Comparison of ENCODE assay signal across 1 cellular context in the genomic region with DNA sequence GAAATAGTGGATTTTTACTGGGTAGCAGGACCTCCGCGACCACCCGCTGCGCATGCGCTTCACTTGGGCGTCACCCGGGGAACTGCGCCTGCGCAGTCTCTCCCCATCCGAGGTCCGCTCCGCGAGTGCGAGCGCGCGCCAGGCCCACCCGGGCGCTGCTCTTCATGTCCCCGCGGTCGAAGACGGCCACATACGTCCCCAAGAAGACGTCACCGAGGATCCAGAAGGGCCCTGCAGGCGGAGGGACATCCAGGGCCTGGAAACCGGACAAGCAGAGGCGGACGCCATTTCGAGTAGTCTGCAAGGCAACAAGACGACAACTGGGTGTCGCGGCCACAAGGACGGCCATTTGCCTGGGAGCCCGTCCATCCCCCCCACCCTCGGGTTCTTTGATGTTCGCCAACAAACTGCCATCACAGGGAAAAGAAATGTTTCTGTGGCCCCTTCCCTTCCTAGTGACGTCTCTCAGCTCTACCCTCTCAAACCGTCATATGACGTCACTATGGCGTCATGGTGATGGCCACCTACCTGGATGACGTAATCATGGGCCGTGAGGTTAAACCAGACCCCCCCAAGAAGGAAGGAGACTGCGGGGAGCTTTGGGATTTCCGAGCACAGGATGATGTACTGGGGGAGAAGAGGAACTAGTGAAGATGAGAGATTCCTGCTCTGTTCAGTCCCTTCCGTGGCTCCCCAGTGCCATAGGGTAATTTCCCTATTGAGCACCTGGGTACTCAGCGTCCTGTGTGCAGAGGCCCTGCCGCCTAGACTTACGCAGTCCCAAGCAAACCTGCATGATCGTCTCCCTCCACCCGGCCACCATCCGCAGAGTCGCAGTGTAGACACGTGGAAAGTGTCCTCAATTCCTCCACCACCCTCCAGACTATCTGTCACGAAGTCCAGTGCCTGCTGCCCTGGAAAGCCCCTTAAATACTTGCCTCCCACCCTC.
A peak's percentile ranks its signal among the peaks of the same experiment; 100 is the strongest.
TF ChIP-seq lines count a peak whose summit lies in the region.

No MANE protein-coding gene starts in this region.

TF ChIP-seq in HepG2, 621 proteins besides CTCF, POLR2A, EP300 and RAD21:
- TF ChIP-seq EZH2 (conservative IDR thresholded peaks at IDR 0.05; ENCODE audit: low read depth, low read length) (no peak), CREB1 (IDR thresholded peaks at IDR 0.05) (peak; percentile 97), CREB1 (CRISPR knock-in tag; IDR thresholded peaks at IDR 0.05) (peak; percentile 43; the same call in 1 of the 2 replicates), ZFP1 (CRISPR knock-in tag; IDR thresholded peaks at IDR 0.05) (no peak), ZBTB21 (CRISPR knock-in tag; IDR thresholded peaks at IDR 0.05) (peak; percentile 86), SMYD3 (CRISPR knock-in tag; IDR thresholded peaks at IDR 0.05) (no peak), CEBPB (IDR thresholded peaks at IDR 0.05; ENCODE audit: borderline replicate concordance, low read depth, low read length) (peak; percentile 61; the same call in 1 of the 2 replicates), CBX1 (IDR thresholded peaks at IDR 0.05; ENCODE audit: low read depth) (no peak), ATF7 (IDR thresholded peaks at IDR 0.05) (peak; percentile 98), ATF7 (CRISPR knock-in tag; IDR thresholded peaks at IDR 0.05) (no peak), ZNF879 (CRISPR knock-in tag; IDR thresholded peaks at IDR 0.05) (no peak)
TF ChIP-seq in HepG2: peak in this region for 4.
